ENCODE assay signal across 17 cellular contexts in the genomic region with DNA sequence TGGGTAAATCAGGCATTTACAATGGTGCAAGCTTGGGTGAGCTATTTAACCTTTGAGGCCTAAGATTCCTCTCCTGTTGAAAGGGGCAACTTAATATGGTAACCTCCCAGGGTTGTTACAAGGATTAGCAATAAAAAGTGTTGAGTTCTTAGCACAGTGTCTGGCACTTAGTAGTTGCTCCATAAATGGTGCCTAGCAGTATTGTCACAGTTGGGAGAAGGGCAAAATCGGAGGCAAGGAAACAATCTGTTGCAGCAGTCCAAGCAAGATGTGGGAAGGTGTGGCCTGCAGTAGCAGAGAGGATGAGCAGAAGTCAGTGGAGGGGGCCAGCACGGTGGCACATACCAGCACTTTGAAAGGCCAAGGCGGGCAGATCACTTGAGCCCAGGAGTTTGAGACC. TPM values are rescaled to one million over a fixed set of nuclear protein-coding genes. Genes with fewer than 3 reads are reported as not detected.
A peak's percentile ranks its signal among the peaks of the same experiment; 100 is the strongest.
DNase-seq lines count a peak whose midpoint lies in the region; ATAC-seq and TF ChIP-seq lines count a peak whose summit lies in the region.
"Had no signal": no experiment of that assay in that cellular context is flagged by ENCODE, and none has a peak within 500 bp of the region (broad histone marks: within the 10 kb centered on the region; RNA-seq: fewer than 3 reads in every experiment).

No MANE protein-coding gene starts in this region.

- POLR2A ChIA-PET in activated naive CD8-positive, alpha-beta T cell treated with anti-CD3 and anti-CD28 coated beads, Interleukin-2, amount 10 ng/mL, durations not matched to agents 7 days and 5 days (lab: Charles Lee): interaction anchor here (4.5 kb wide), 1 partner anchor 18 kb away, joined by 63 read pairs; no protein-coding TSS in a partner anchor

- no peak for TF ChIP-seq CTCF in dorsolateral prefrontal cortex (IDR thresholded peaks at IDR 0.05 in 54 of 56, conservative IDR thresholded peaks at IDR 0.05 in 2 of 56; ENCODE audit: low read depth in 1 of 56, partially characterized antibody in 56 of 56)

- peak overlapping the region; percentile 1 for H3K4me3 Mint-ChIP-seq in activated naive CD8-positive, alpha-beta T cell treated with anti-CD3 and anti-CD28 coated beads, Interleukin-2, amount 10 ng/mL, durations not matched to agents 7 days and 5 days
- no peak overlapping the region for H3K4me3 Mint-ChIP-seq in activated naive CD8-positive, alpha-beta T cell treated with anti-CD3 and anti-CD28 coated beads, Interleukin-2, amount 50 U/mL, for 24 hours
- H3K4me3 Mint-ChIP-seq in stimulated activated effector memory CD8-positive, alpha-beta T cell treated with anti-CD3 and anti-CD28 coated beads, Interleukin-12 subunit alpha, Interleukin-12 subunit beta, amount 100 ng/mL, for 72 hours: peak overlapping the region; percentile 97

- in situ Hi-C loops in KBM-7 (cut with MboI; ENCODE audit: low pct_unique_long_range_greater_than_20kb, low sequenced_read_pairs): no loop called here

- no peaks in the 10 kb centered on the region for H3K36me3 Mint-ChIP-seq in activated naive CD8-positive, alpha-beta T cell treated with anti-CD3 and anti-CD28 coated beads, Interleukin-2, amount 10 ng/mL, durations not matched to agents 7 days and 5 days
- H3K36me3 Mint-ChIP-seq in activated naive CD8-positive, alpha-beta T cell treated with anti-CD3 and anti-CD28 coated beads, Interleukin-2, amount 50 U/mL, for 24 hours (ENCODE audit: low read depth): no peaks in the 10 kb centered on the region
- H3K36me3 Mint-ChIP-seq in stimulated activated effector memory CD8-positive, alpha-beta T cell treated with anti-CD3 and anti-CD28 coated beads, Interleukin-12 subunit alpha, Interleukin-12 subunit beta, amount 100 ng/mL, for 72 hours: no peaks in the 10 kb centered on the region

- H3K27ac Mint-ChIP-seq in activated naive CD8-positive, alpha-beta T cell treated with anti-CD3 and anti-CD28 coated beads, Interleukin-2, amount 10 ng/mL, durations not matched to agents 7 days and 5 days: no peak overlapping the region
- H3K27ac Mint-ChIP-seq in activated naive CD8-positive, alpha-beta T cell treated with anti-CD3 and anti-CD28 coated beads, Interleukin-2, amount 50 U/mL, for 24 hours: no peak overlapping the region
- no peak overlapping the region for H3K27ac Mint-ChIP-seq in stimulated activated effector memory CD8-positive, alpha-beta T cell treated with anti-CD3 and anti-CD28 coated beads, Interleukin-12 subunit alpha, Interleukin-12 subunit beta, amount 100 ng/mL, for 72 hours

- H3K27me3 Mint-ChIP-seq in activated naive CD8-positive, alpha-beta T cell treated with anti-CD3 and anti-CD28 coated beads, Interleukin-2, amount 10 ng/mL, durations not matched to agents 7 days and 5 days: peaks cover 19% of the 10 kb centered on the region
- peaks cover 14% of the 10 kb centered on the region for H3K27me3 Mint-ChIP-seq in activated naive CD8-positive, alpha-beta T cell treated with anti-CD3 and anti-CD28 coated beads, Interleukin-2, amount 50 U/mL, for 24 hours

- H3K4me1 Mint-ChIP-seq in activated naive CD8-positive, alpha-beta T cell treated with anti-CD3 and anti-CD28 coated beads, Interleukin-2, amount 10 ng/mL, durations not matched to agents 7 days and 5 days: peaks cover 15% of the 10 kb centered on the region
- H3K4me1 Mint-ChIP-seq in activated naive CD8-positive, alpha-beta T cell treated with anti-CD3 and anti-CD28 coated beads, Interleukin-2, amount 50 U/mL, for 24 hours: peaks cover 27% of the 10 kb centered on the region
- H3K4me1 Mint-ChIP-seq in stimulated activated effector memory CD8-positive, alpha-beta T cell treated with anti-CD3 and anti-CD28 coated beads, Interleukin-12 subunit alpha, Interleukin-12 subunit beta, amount 100 ng/mL, for 72 hours: peaks cover 31% of the 10 kb centered on the region

- intact Hi-C loops in dorsolateral prefrontal cortex (cut with DNase I): loop anchor here in 1 of 2 donors (10.0 kb wide), 1 partner anchor 161 kb away; the partner anchor contains the start of genes NPFF and TARBP2

- peak overlapping the region in 37 of 59 donors; percentile 37 to 100 (median 99) for H3K27ac ChIP-seq in dorsolateral prefrontal cortex
- H3K27ac ChIP-seq: testis had no signal

- no peak for ATAC-seq in activated naive CD8-positive, alpha-beta T cell treated with anti-CD3 and anti-CD28 coated beads, Interleukin-2, amount 10 ng/mL, durations not matched to agents 7 days and 5 days (ENCODE audit: low read depth)
- ATAC-seq in activated naive CD8-positive, alpha-beta T cell treated with anti-CD3 and anti-CD28 coated beads, Interleukin-2, amount 50 U/mL, for 24 hours: no peak
- ATAC-seq in stimulated activated effector memory CD8-positive, alpha-beta T cell treated with anti-CD3 and anti-CD28 coated beads, Interleukin-12 subunit alpha, Interleukin-12 subunit beta, amount 100 ng/mL, for 72 hours: no peak
- ATAC-seq: GM12878 had no signal

- H3K4me3 ChIP-seq in dorsolateral prefrontal cortex: no peak overlapping the region
- H3K4me3 ChIP-seq: GM12878, MG63, testis had no signal

- H3K9me3 Mint-ChIP-seq in activated naive CD8-positive, alpha-beta T cell treated with anti-CD3 and anti-CD28 coated beads, Interleukin-2, amount 10 ng/mL, durations not matched to agents 7 days and 5 days: no peaks in the 10 kb centered on the region
- no peaks in the 10 kb centered on the region for H3K9me3 Mint-ChIP-seq in activated naive CD8-positive, alpha-beta T cell treated with anti-CD3 and anti-CD28 coated beads, Interleukin-2, amount 50 U/mL, for 24 hours
- H3K9me3 Mint-ChIP-seq in stimulated activated effector memory CD8-positive, alpha-beta T cell treated with anti-CD3 and anti-CD28 coated beads, Interleukin-12 subunit alpha, Interleukin-12 subunit beta, amount 100 ng/mL, for 72 hours: no peaks in the 10 kb centered on the region

- H3K27me3 ChIP-seq in dorsolateral prefrontal cortex: peaks cover 0 to 6% (median 0%) of the 10 kb centered on the region in 45 donors
- H3K27me3 ChIP-seq: testis had no signal

- DNase-seq in activated naive CD8-positive, alpha-beta T cell treated with anti-CD3 and anti-CD28 coated beads, Interleukin-2, amount 10 ng/mL, durations not matched to agents 7 days and 5 days: no peak
- DNase-seq in activated naive CD8-positive, alpha-beta T cell treated with anti-CD3 and anti-CD28 coated beads, Interleukin-2, amount 50 U/mL, for 24 hours: no peak
- no peak for DNase-seq in dorsolateral prefrontal cortex
- DNase-seq in stimulated activated effector memory CD8-positive, alpha-beta T cell treated with anti-CD3 and anti-CD28 coated beads, Interleukin-12 subunit alpha, Interleukin-12 subunit beta, amount 100 ng/mL, for 72 hours (ENCODE audit: low spot score in 2 of 2): no peak
- no peak for DNase-seq in SKM-1 treated with dmso at 0.1 percent for 144 hours (lab: John Stamatoyannopoulos, UW; ENCODE audit: unreplicated experiment)
- DNase-seq in KBM-7: no peak
- DNase-seq: activated CD4-positive, CD25-positive, alpha-beta regulatory T cell; activated CD8-positive, alpha-beta memory T cell treated with anti-CD3 and anti-CD28 coated beads, Interleukin-2, amount 50 U/mL, for 4 hours; effector memory CD4-positive, alpha-beta T cell; mesenchymal stem cell; MG63; NCI-H1694; NCI-H446 treated with DMSO at 0.1 percent for 48 hours; occipital lobe; testis had no signal

RNA-seq across cellular contexts. Expression of gene SP7, which starts 7.3 kb away (rescaled TPM):
- not detected for total RNA-seq in activated naive CD8-positive, alpha-beta T cell treated with anti-CD3 and anti-CD28 coated beads, Interleukin-2, amount 10 ng/mL, durations not matched to agents 7 days and 5 days
- 1 to 10 TPM in 15 of 120 experiments, under 1 TPM in 87, not detected in 18; 0.11 to 1.9 (median 0.54) TPM for total RNA-seq in dorsolateral prefrontal cortex
- total RNA-seq: cardiac septum, GM12878, occipital lobe had no signal

RNA-seq across cellular contexts. Expression of gene AAAS, which starts 22.0 kb away (rescaled TPM):
- total RNA-seq in activated naive CD8-positive, alpha-beta T cell treated with anti-CD3 and anti-CD28 coated beads, Interleukin-2, amount 10 ng/mL, durations not matched to agents 7 days and 5 days: 10 to 100 TPM; 65.0 to 67.0 TPM
- 10 to 100 TPM; 27.3 to 61.7 (median 45.5) TPM for total RNA-seq in dorsolateral prefrontal cortex

RNA-seq across cellular contexts. Expression of gene SP1, which starts 36.5 kb away (rescaled TPM):
- 10 to 100 TPM; 88.7 to 96.2 TPM for total RNA-seq in activated naive CD8-positive, alpha-beta T cell treated with anti-CD3 and anti-CD28 coated beads, Interleukin-2, amount 10 ng/mL, durations not matched to agents 7 days and 5 days
- 10 to 100 TPM; 22.5 to 63.4 (median 36.0) TPM for total RNA-seq in dorsolateral prefrontal cortex

RNA-seq across cellular contexts. Expression of gene MYG1, which starts 44.0 kb away (rescaled TPM):
- total RNA-seq in activated naive CD8-positive, alpha-beta T cell treated with anti-CD3 and anti-CD28 coated beads, Interleukin-2, amount 10 ng/mL, durations not matched to agents 7 days and 5 days: 10 to 100 TPM; 44.8 to 51.2 TPM
- total RNA-seq in dorsolateral prefrontal cortex: 10 to 100 TPM; 43.4 to 98.9 (median 69.5) TPM

RNA-seq across cellular contexts. Expression of gene PFDN5, which starts 48.1 kb away (rescaled TPM):
- 100 to 1,000 TPM; 388 to 425 TPM for total RNA-seq in activated naive CD8-positive, alpha-beta T cell treated with anti-CD3 and anti-CD28 coated beads, Interleukin-2, amount 10 ng/mL, durations not matched to agents 7 days and 5 days
- 100 to 1,000 TPM; 256 to 374 (median 306) TPM for total RNA-seq in dorsolateral prefrontal cortex
